In the genomic region with DNA sequence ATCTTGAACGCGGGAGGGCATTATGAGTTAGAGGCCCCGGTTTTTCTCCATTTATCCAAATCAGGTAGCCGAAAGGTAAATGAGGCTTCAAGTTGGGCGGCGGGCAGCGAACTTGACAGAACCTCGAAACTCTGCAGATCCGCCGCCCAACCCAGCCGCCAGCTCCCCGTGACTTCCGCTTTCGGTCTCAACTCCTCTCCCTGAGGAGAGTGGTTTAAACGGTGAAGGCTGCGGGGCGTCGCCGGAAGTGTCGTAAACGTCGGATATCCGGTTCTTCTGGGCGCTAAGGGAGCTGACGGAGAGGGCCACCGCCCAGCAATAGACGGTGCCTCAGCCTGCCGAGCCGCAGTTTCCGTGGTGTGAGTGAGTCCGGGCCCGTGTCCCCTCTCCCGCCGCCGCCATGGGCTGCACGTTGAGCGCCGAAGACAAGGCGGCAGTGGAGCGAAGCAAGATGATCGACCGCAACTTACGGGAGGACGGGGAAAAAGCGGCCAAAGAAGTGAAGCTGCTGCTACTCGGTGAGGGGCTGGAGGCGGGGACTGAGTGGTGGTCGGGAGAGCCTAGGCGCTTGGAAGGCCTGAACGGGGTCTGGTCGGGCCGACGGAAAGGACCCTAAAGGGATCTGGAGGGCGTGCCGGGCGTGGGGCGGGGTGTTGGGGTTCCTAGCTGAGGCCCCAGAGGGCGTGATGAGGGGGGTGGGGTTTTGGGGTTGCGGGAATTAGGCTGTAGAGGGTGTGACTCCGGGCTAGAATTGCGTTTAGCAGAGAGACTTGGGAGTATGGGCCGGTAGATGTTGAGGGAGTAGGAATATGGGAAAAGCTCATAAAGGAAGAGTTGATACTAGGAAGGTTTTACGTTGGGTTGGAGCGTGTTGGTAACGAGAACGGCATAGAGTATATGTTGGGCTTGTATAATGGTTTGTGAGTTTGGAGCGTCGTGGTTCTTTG, we compare ENCODE assay signal across 8 cellular contexts. TPM values are rescaled to one million over a fixed set of nuclear protein-coding genes. Genes with fewer than 3 reads are reported as not detected.
DNase-seq lines count a peak whose midpoint lies in the region; ATAC-seq and TF ChIP-seq lines count a peak whose summit lies in the region.

Gene GNAI3, plus strand, starts transcription at position 295 of the 947 bp plus-strand sequence. Its CDS starts 106 bp downstream, at position 401.

- no peaks in the 10 kb centered on the region for H3K36me3 ChIP-seq in liver (ENCODE audit: control insufficient read depth in 4 of 4, insufficient read depth in 3 of 4, low read depth in 1 of 4, low read length in 3 of 4)

- H3K27ac Mint-ChIP-seq in CD4-positive, alpha-beta T cell: peak within 1 kb of the TSS; percentile 97
- peak within 1 kb of the TSS; percentile 94 for H3K27ac Mint-ChIP-seq in activated CD4-positive, alpha-beta memory T cell treated with anti-CD3 and anti-CD28 coated beads for 36 hours

- under 1% methylated on average over 68 of the region's 68 CpGs for WGBS in liver

- H3K27ac ChIP-seq in CD4-positive, alpha-beta T cell (ENCODE audit: low read depth, low read length): peak within 1 kb of the TSS; percentile 87
- H3K27ac ChIP-seq in dorsolateral prefrontal cortex: peak within 1 kb of the TSS; percentile 46 to 98 (median 90)
- peak within 1 kb of the TSS; percentile 90 to 94 for H3K27ac ChIP-seq in liver (ENCODE audit: low read depth in 1 of 2, low read length in 2 of 2)

- H3K4me3 Mint-ChIP-seq in CD4-positive, alpha-beta T cell: peak within 1 kb of the TSS; percentile 99
- peak within 1 kb of the TSS; percentile 86 for H3K4me3 Mint-ChIP-seq in activated CD4-positive, alpha-beta memory T cell treated with anti-CD3 and anti-CD28 coated beads for 36 hours

- POLR2A ChIA-PET in CD4-positive, alpha-beta T cell (lab: Charles Lee): interaction anchor here (0.6 to 2.8 kb wide), 49 partner anchors 10 to 857 kb away, joined by 3 to 52 read pairs (median 5); partner anchors contain the start of genes AHCYL1, AMIGO1, AMPD2 and ATXN7L2
- POLR2A ChIA-PET in activated CD4-positive, alpha-beta memory T cell treated with anti-CD3 and anti-CD28 coated beads for 36 hours (lab: Charles Lee): interaction anchor here (0.9 to 2.7 kb wide), 20 partner anchors 13 to 436 kb away, joined by 3 to 35 read pairs (median 5); partner anchors contain the start of genes AHCYL1, AMIGO1, AMPD2 and ATXN7L2

- peaks cover 57% of the 10 kb centered on the region for H3K4me1 Mint-ChIP-seq in CD4-positive, alpha-beta T cell (ENCODE audit: low read depth)
- H3K4me1 Mint-ChIP-seq in activated CD4-positive, alpha-beta memory T cell treated with anti-CD3 and anti-CD28 coated beads for 36 hours (ENCODE audit: low read depth): peaks cover 41% of the 10 kb centered on the region

- intact Hi-C loops in CD4-positive, alpha-beta T cell (cut with DNase I, micrococcal nuclease): loop anchor here (1.0 to 5.0 kb wide), 3 partner anchors 73 to 121 kb away; partner anchors contain the start of gene PSMA5 (in 1 of the 2)
- intact Hi-C loops in activated CD4-positive, alpha-beta memory T cell treated with anti-CD3 and anti-CD28 coated beads for 36 hours (cut with micrococcal nuclease): loop anchor here (1.0 to 10.0 kb wide), 5 partner anchors 73 to 801 kb away; partner anchors contain the start of genes PSMA5, STRIP1 and STXBP3
- intact Hi-C loops in dorsolateral prefrontal cortex (cut with DNase I): loop anchor here (2.0 to 5.0 kb wide), 3 partner anchors 79 to 436 kb away; partner anchors contain the start of gene AHCYL1 (in 1 of the 2)

- H3K4me3 ChIP-seq in dorsolateral prefrontal cortex (peak within 1 kb of the TSS; percentile 70 to 99 (median 93)), liver (ENCODE audit: low read depth in 1 of 3, low read length in 3 of 3) (peak within 1 kb of the TSS; percentile 87 to 93 (median 89))

- no peaks in the 10 kb centered on the region for H3K9me3 Mint-ChIP-seq in CD4-positive, alpha-beta T cell
- no peaks in the 10 kb centered on the region for H3K9me3 Mint-ChIP-seq in activated CD4-positive, alpha-beta memory T cell treated with anti-CD3 and anti-CD28 coated beads for 36 hours

- H3K36me3 Mint-ChIP-seq in CD4-positive, alpha-beta T cell (ENCODE audit: low read depth): peaks cover 22% of the 10 kb centered on the region
- peaks cover 5% of the 10 kb centered on the region for H3K36me3 Mint-ChIP-seq in activated CD4-positive, alpha-beta memory T cell treated with anti-CD3 and anti-CD28 coated beads for 36 hours

- DNase-seq in CD4-positive, alpha-beta T cell: peak; percentile 91 to 96 (median 94)
- DNase-seq in NCI-H82 (lab: John Stamatoyannopoulos, UW): peak; percentile 97
- DNase-seq in activated CD4-positive, alpha-beta memory T cell treated with anti-CD3 and anti-CD28 coated beads for 36 hours: peak; percentile 98
- DNase-seq in dorsolateral prefrontal cortex: peak; percentile 96 to 99 (median 98)
- peak; percentile 94 for DNase-seq in stimulated activated CD4-positive, alpha-beta T cell treated with anti-CD3 and anti-CD28 coated beads, Interleukin-4, amount 100 ng/mL, for 1 hour

- H3K9ac ChIP-seq in liver (ENCODE audit: low read depth in 1 of 2, low read length in 2 of 2): peak within 1 kb of the TSS; percentile 85 to 93

- no peaks in the 10 kb centered on the region for H3K27me3 ChIP-seq in CD4-positive, alpha-beta T cell (ENCODE audit: control insufficient read depth, insufficient read depth, low read length)
- no peaks in the 10 kb centered on the region for H3K27me3 ChIP-seq in dorsolateral prefrontal cortex
- H3K27me3 ChIP-seq in liver (ENCODE audit: control insufficient read depth in 4 of 4, insufficient read depth in 4 of 4, low read length in 3 of 4): no peaks in the 10 kb centered on the region

- no peak for TF ChIP-seq CTCF in CD4-positive, alpha-beta T cell (IDR thresholded peaks at IDR 0.05)
- TF ChIP-seq CTCF in dorsolateral prefrontal cortex (IDR thresholded peaks at IDR 0.05 in 54 of 56, conservative IDR thresholded peaks at IDR 0.05 in 2 of 56; ENCODE audit: low read depth in 1 of 56, partially characterized antibody in 56 of 56): peak in 33 of 56 donors; percentile 7 to 65 (median 30)
- TF ChIP-seq CTCF in liver (IDR thresholded peaks at IDR 0.05; ENCODE audit: low read depth, low read length, missing input control): no peak

- peaks cover 5 to 41% (median 29%) of the 10 kb centered on the region in 4 donors for H3K4me1 ChIP-seq in liver (ENCODE audit: control insufficient read depth in 4 of 4, insufficient read depth in 4 of 4, low read length in 3 of 4)

- no peaks in the 10 kb centered on the region for H3K9me3 ChIP-seq in CD4-positive, alpha-beta T cell (ENCODE audit: control insufficient read depth, low read length)
- no peaks in the 10 kb centered on the region for H3K9me3 ChIP-seq in liver (ENCODE audit: control insufficient read depth in 4 of 4, low read length in 3 of 4)

- H3K27me3 Mint-ChIP-seq in CD4-positive, alpha-beta T cell: no peaks in the 10 kb centered on the region
- H3K27me3 Mint-ChIP-seq in activated CD4-positive, alpha-beta memory T cell treated with anti-CD3 and anti-CD28 coated beads for 36 hours: no peaks in the 10 kb centered on the region

- peak; percentile 90 for ATAC-seq in CD4-positive, alpha-beta T cell (ENCODE audit: poor library complexity)
- peak; percentile 93 for ATAC-seq in GM19452 (IDR thresholded peaks at IDR 0.05; ENCODE audit: unreplicated experiment)
- peak; percentile 82 for ATAC-seq in HG03575 (IDR thresholded peaks at IDR 0.05; ENCODE audit: extremely low read depth, insufficient number of reproducible peaks, low FRiP score, unreplicated experiment)

- CTCF ChIA-PET in CD4-positive, alpha-beta T cell (lab: Charles Lee): interaction anchor here (0.6 to 2.7 kb wide), 11 partner anchors 13 to 436 kb away, joined by 3 to 17 read pairs (median 5); partner anchors contain the start of genes AHCYL1, AMPD2, ATXN7L2 and CYB561D1
- CTCF ChIA-PET in activated CD4-positive, alpha-beta memory T cell treated with anti-CD3 and anti-CD28 coated beads for 36 hours (lab: Charles Lee): interaction anchor here (0.9 to 3.2 kb wide), 20 partner anchors 13 to 481 kb away, joined by 3 to 52 read pairs (median 4); partner anchors contain the start of genes AHCYL1, AMPD2, ATXN7L2 and CYB561D1

- TF ChIP-seq RAD21 in liver (IDR thresholded peaks at IDR 0.05): peak; percentile 50 to 61

TF ChIP-seq in liver, 16 proteins besides CTCF, POLR2A, EP300 and RAD21 (continues in another document):
- TF ChIP-seq YY1 (IDR thresholded peaks at IDR 0.05) (peak; percentile 89), RXRA (IDR thresholded peaks at IDR 0.05) (peak; percentile 43 to 45), ATF3 (IDR thresholded peaks at IDR 0.05) (no peak), FOXA2 (IDR thresholded peaks at IDR 0.05) (no peak), ZBTB33 (IDR thresholded peaks at IDR 0.05) (peak; percentile 53), TAF1 (conservative IDR thresholded peaks at IDR 0.05) (peak; percentile 86), EGR1 (IDR thresholded peaks at IDR 0.05; ENCODE audit: low read depth in 2 of 2) (peak in 1 of 2 donors; percentile 73), HNF4A (conservative IDR thresholded peaks at IDR 0.05) (peak in 1 of 2 donors; percentile 24), SP1 (IDR thresholded peaks at IDR 0.05) (peak; percentile 38)
- TF ChIP-seq, protein P1, sequence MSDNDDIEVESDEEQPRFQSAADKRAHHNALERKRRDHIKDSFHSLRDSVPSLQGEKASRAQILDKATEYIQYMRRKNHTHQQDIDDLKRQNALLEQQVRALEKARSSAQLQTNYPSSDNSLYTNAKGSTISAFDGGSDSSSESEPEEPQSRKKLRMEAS (IDR thresholded peaks at IDR 0.05): peak; percentile 79

RNA-seq across cellular contexts. Expression of gene GNAI3, which starts in this region (rescaled TPM):
- 1 to 10 TPM; 5.1 to 5.4 TPM for total RNA-seq in CD4-positive, alpha-beta T cell
- 1 to 10 TPM; 9.2 to 9.9 TPM for total RNA-seq in activated CD4-positive, alpha-beta memory T cell treated with anti-CD3 and anti-CD28 coated beads for 36 hours
- total RNA-seq in dorsolateral prefrontal cortex: 1 to 10 TPM; 3.6 to 7.2 (median 5.2) TPM
- total RNA-seq in liver: 1 to 10 TPM; 6.4 to 6.5 TPM
- polyA plus RNA-seq in liver: 1 to 10 TPM; 1.9 to 2.2 TPM

Comparison
In these comparisons a context has a peak if more than half of its experiments do, and no peak if none do; other contexts are left out.
1. Peak in every context shown above with its lines: DNase-seq, ATAC-seq, H3K4me3 ChIP-seq and H3K27ac ChIP-seq.
2. CTCF ChIP-seq: peak in dorsolateral prefrontal cortex (33 of 56); none in CD4-positive, alpha-beta T cell (single experiment) and liver (single experiment).